Comparison of ENCODE assay signal across 9 cellular contexts in the genomic region with DNA sequence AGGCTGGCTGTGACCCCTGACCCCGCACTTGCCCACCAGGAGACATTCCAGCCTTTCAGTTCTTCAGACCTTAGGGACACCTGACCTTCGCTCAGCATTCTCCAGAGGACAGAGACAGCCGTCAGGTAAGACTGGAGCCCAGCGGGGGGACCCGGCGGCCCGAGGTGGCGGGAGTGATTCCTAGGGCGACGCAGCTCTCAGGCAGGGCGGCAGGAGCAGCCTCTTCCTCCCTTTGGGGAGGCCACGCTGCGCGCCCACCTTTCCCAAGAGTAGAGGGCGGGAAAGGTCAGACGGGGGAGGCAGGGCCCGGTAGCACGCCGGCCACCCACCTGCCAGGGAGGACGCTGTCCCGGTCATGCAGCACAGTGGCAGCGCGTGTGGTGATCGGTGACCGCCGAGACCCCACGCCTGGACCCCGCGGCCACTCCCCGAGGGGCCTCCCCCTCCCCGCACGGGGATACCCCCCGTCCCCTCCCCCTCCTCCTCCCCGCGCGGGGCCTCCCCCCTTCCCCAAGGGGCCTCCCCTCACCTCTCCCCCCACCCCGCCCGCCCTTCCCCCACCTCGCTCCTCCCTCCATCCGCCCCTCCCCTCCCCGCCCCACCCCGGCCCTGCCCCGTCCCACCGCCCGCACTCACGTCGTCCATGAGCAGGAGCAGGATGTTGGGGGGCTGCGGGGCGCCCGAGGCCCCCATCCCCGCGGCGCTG. TPM values are rescaled to one million over a fixed set of nuclear protein-coding genes. Genes with fewer than 3 reads are reported as not detected.
A peak's percentile ranks its signal among the peaks of the same experiment; 100 is the strongest.
DNase-seq lines count a peak whose midpoint lies in the region; ATAC-seq and TF ChIP-seq lines count a peak whose summit lies in the region.
"Had no signal": no experiment of that assay in that cellular context is flagged by ENCODE, and none has a peak within 500 bp of the region (broad histone marks: within the 10 kb centered on the region; RNA-seq: fewer than 3 reads in every experiment).

No MANE protein-coding gene starts in this region.

- H3K27ac ChIP-seq in PC-3 (ENCODE audit: low read length): no peak overlapping the region
- H3K27ac ChIP-seq in dorsolateral prefrontal cortex: peak overlapping the region in 45 of 59 donors; percentile 21 to 100 (median 98)

- no peak for DNase-seq in GM12864 (ENCODE audit: low read depth)
- DNase-seq in PC-3: no peak
- peak in 3 of 10 donors; percentile 30 to 58 (median 57) for DNase-seq in dorsolateral prefrontal cortex
- DNase-seq in HPDE6-E6E7 (ENCODE audit: extremely low spot score): no peak
- no peak for DNase-seq in T1000 (lab: John Stamatoyannopoulos, UW)

- H3K27me3 ChIP-seq in PC-3 (ENCODE audit: low read length) (no peaks in the 10 kb centered on the region), dorsolateral prefrontal cortex (no peaks in the 10 kb centered on the region), mucosa of stomach (ENCODE audit: control insufficient read depth, insufficient read depth, low read length) (no peaks in the 10 kb centered on the region)

- H3K36me3 ChIP-seq in PC-3 (ENCODE audit: low read depth, low read length) (no peaks in the 10 kb centered on the region), mucosa of stomach (ENCODE audit: control insufficient read depth, insufficient read depth, low read length) (no peaks in the 10 kb centered on the region)

- CTCF ChIA-PET in PC-3 (lab: Charles Lee): interaction anchor here (1.7 to 1.9 kb wide), 2 partner anchors 45 to 119 kb away, joined by 5 to 9 read pairs; a partner anchor contains a TSS

- H2AFZ ChIP-seq in PC-3 (ENCODE audit: low read length): no peak overlapping the region

- TF ChIP-seq CTCF in GM12864 (IDR thresholded peaks at IDR 0.05; ENCODE audit: low read depth, low read length, missing control alignments) (no peak), PC-3 (conservative IDR thresholded peaks at IDR 0.05; ENCODE audit: low read depth, low read length) (no peak), dorsolateral prefrontal cortex (IDR thresholded peaks at IDR 0.05 in 54 of 56, conservative IDR thresholded peaks at IDR 0.05 in 2 of 56; ENCODE audit: low read depth in 1 of 56, partially characterized antibody in 56 of 56) (no peak)

- H3K9me2 ChIP-seq in PC-3 (replicated peaks; ENCODE audit: low read length): no peaks in the 10 kb centered on the region

- H3K79me2 ChIP-seq in PC-3 (ENCODE audit: low read length): peaks cover 25% of the 10 kb centered on the region

- H3K4me3 ChIP-seq in GM12864 (ENCODE audit: low read depth, low read length) (peak overlapping the region; percentile 93), PC-3 (ENCODE audit: low read length) (peak overlapping the region; percentile 99), dorsolateral prefrontal cortex (peak overlapping the region; percentile 66 to 100 (median 97)), mucosa of stomach (ENCODE audit: low read length) (peak overlapping the region; percentile 53)

- POLR2A ChIA-PET in PC-3 (lab: Charles Lee; ENCODE audit: unreplicated experiment): no interaction called here

- peak overlapping the region; percentile 94 for H3K9ac ChIP-seq in PC-3 (ENCODE audit: low read length)
- peak overlapping the region; percentile 53 for H3K9ac ChIP-seq in mucosa of stomach (ENCODE audit: low read length)

- H3K9me3 ChIP-seq in PC-3 (ENCODE audit: low read length): no peaks in the 10 kb centered on the region
- H3K9me3 ChIP-seq in mucosa of stomach (ENCODE audit: control insufficient read depth, low read length): no peaks in the 10 kb centered on the region

- intact Hi-C loops in PC-3 (cut with micrococcal nuclease): no loop called here
- intact Hi-C loops in dorsolateral prefrontal cortex (cut with DNase I): loop anchor here (2.0 to 10.0 kb wide), 5 partner anchors 44 to 361 kb away; a partner anchor contains a TSS

- ATAC-seq in PC-3 (peak; percentile 39), GM18498 (IDR thresholded peaks at IDR 0.05; ENCODE audit: unreplicated experiment) (no peak), HG03571 (IDR thresholded peaks at IDR 0.05; ENCODE audit: unreplicated experiment) (no peak)

- peak overlapping the region; percentile 87 for H3K4me2 ChIP-seq in PC-3 (ENCODE audit: low read length)

- H3K4me1 ChIP-seq in PC-3 (ENCODE audit: insufficient read depth, low read length): 0 out of 2 replicates have a peak, but pooled peaks cover 6% of the 10 kb centered on the region
- H3K4me1 ChIP-seq in mucosa of stomach (ENCODE audit: control insufficient read depth, insufficient read depth, low read length): peaks cover 18% of the 10 kb centered on the region

- H3F3A ChIP-seq in PC-3 (ENCODE audit: low read length, unreplicated experiment): no peaks in the 10 kb centered on the region

- no peaks in the 10 kb centered on the region for H4K20me1 ChIP-seq in PC-3 (ENCODE audit: low read length)

- no TSS peak for BruUV-seq in PC-3 (replicated peaks; lab: Mats Ljungman, UMichigan)

RNA-seq across cellular contexts. Expression of a gene that starts 0.5 kb away (rescaled TPM):
- total RNA-seq in PC-3 (2014; rRNA removed) (18.3 and 25.5 TPM in 2 replicates), dorsolateral prefrontal cortex (10 to 100 TPM; 22.5 to 60.1 (median 36.3) TPM)

RNA-seq across cellular contexts. Expression of a gene that starts 0.7 kb away (rescaled TPM):
- total RNA-seq in PC-3 (2014; rRNA removed) (42.0 and 77.5 TPM in 2 replicates), dorsolateral prefrontal cortex (10 to 100 TPM; 30.9 to 83.9 (median 57.9) TPM)

RNA-seq across cellular contexts. Expression of a gene that starts 10.2 kb away (rescaled TPM):
- not detected in 2 replicates for total RNA-seq in PC-3 (2014; rRNA removed)
- total RNA-seq in dorsolateral prefrontal cortex: under 1 TPM in 22 of 120 experiments, not detected in 98; 0.36 to 0.92 (median 0.56) TPM
- total RNA-seq: SK-MEL-5 had no signal

RNA-seq across cellular contexts. Expression of a gene that starts 44.5 kb away (rescaled TPM):
- total RNA-seq in PC-3 (2014; rRNA removed): 346 and 350 TPM in 2 replicates
- 10 to 100 TPM; 21.9 to 51.6 (median 33.2) TPM for total RNA-seq in dorsolateral prefrontal cortex

RNA-seq across cellular contexts. Expression of a gene that starts 52.7 kb away (rescaled TPM):
- total RNA-seq in PC-3 (2014; rRNA removed) (43.0 and 76.6 TPM in 2 replicates), dorsolateral prefrontal cortex (1 to 10 TPM in 106 of 120 experiments, under 1 TPM in 14; 0.49 to 5.3 (median 2.0) TPM)
